In the genomic region with DNA sequence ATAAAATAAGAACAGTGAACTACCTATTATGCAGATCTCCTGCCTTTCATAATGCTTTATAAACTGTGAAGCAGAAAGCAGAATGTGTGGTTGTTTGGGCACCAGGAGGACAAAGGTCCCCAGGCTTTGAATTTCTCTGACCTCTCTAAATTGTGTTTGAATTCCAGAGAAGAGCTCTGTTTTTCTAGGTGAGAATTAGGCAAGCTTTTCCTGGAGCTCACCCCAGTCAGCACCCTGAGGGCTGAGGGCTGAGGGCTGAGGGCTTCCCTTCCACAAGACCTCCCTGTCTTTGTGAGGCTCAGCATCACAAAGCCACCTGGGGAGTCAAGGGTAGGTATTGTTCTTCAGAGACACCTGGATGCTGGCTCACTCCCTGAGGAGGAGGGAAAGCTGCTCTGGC, we compare ENCODE assay signal across 31 cellular contexts. TPM values are rescaled to one million over a fixed set of nuclear protein-coding genes. Genes with fewer than 3 reads are reported as not detected.
DNase-seq lines count a peak whose midpoint lies in the region; ATAC-seq and TF ChIP-seq lines count a peak whose summit lies in the region.
"Had no signal": no experiment of that assay in that cellular context is flagged by ENCODE, and none has a peak within 500 bp of the region (broad histone marks: within the 10 kb centered on the region; RNA-seq: fewer than 3 reads in every experiment).

No MANE protein-coding gene starts in this region.

- H3K27ac ChIP-seq in effector memory CD4-positive, alpha-beta T cell (ENCODE audit: insufficient read depth, low read length, poor library complexity, severe bottlenecking): no peak overlapping the region
- H3K27ac ChIP-seq: A549, foreskin keratinocyte, PC-9, testis had no signal

- no peaks in the 10 kb centered on the region for H3K27me3 Mint-ChIP-seq in nephron progenitor cell (ENCODE audit: low read depth, poor library complexity)
- H3K27me3 Mint-ChIP-seq: activated B cell treated with CpG ODN at 0.5 μM for 24 hours; activated CD4-positive, alpha-beta memory T cell treated with anti-CD3 and anti-CD28 coated beads, Interleukin-2, amount 10 ng/mL, durations not matched to agents 7 days and 5 days; activated naive CD8-positive, alpha-beta T cell treated with anti-CD3 and anti-CD28 coated beads, Interleukin-2, amount 50 U/mL, for 24 hours; B cell; naive B cell had no signal

- H3K4me3 ChIP-seq in effector memory CD4-positive, alpha-beta T cell (ENCODE audit: insufficient read depth, low read depth, low read length, poor library complexity, severe bottlenecking): no peak overlapping the region
- H3K4me3 ChIP-seq: A549, PC-9, testis had no signal

- peaks cover 32% of the 10 kb centered on the region for H3K4me1 Mint-ChIP-seq in nephron progenitor cell
- H3K4me1 Mint-ChIP-seq: activated B cell treated with CpG ODN at 0.5 μM for 24 hours, B cell, naive B cell had no signal

- ATAC-seq in Right ventricle myocardium superior (ENCODE audit: poor library complexity) (peak; percentile 7), left cardiac atrium (no peak), GM21723 (IDR thresholded peaks at IDR 0.05; ENCODE audit: unreplicated experiment) (no peak), HG03045 (IDR thresholded peaks at IDR 0.05; ENCODE audit: unreplicated experiment) (no peak)
- ATAC-seq: A549; activated naive CD8-positive, alpha-beta T cell treated with anti-CD3 and anti-CD28 coated beads, Interleukin-2, amount 50 U/mL, for 24 hours; esophagus mucosa; foreskin keratinocyte; stimulated activated effector memory CD8-positive, alpha-beta T cell treated with anti-CD3 and anti-CD28 coated beads, Interleukin-12 subunit alpha, Interleukin-12 subunit beta, amount 100 ng/mL, for 72 hours had no signal

- H3K4me3 Mint-ChIP-seq in nephron progenitor cell: no peak overlapping the region
- H3K4me3 Mint-ChIP-seq: activated B cell treated with CpG ODN at 0.5 μM for 24 hours; activated CD4-positive, alpha-beta memory T cell treated with anti-CD3 and anti-CD28 coated beads, Interleukin-2, amount 10 ng/mL, durations not matched to agents 7 days and 5 days; activated naive CD8-positive, alpha-beta T cell treated with anti-CD3 and anti-CD28 coated beads, Interleukin-2, amount 50 U/mL, for 24 hours; B cell; naive B cell; stimulated activated effector memory CD8-positive, alpha-beta T cell treated with anti-CD3 and anti-CD28 coated beads, Interleukin-12 subunit alpha, Interleukin-12 subunit beta, amount 100 ng/mL, for 72 hours had no signal

- no peaks in the 10 kb centered on the region for H3K9me3 ChIP-seq in effector memory CD4-positive, alpha-beta T cell (ENCODE audit: control insufficient read depth, low read length)
- H3K9me3 ChIP-seq: A549, Caco-2, testis had no signal

- TF ChIP-seq CTCF in nephron progenitor cell (IDR thresholded peaks at IDR 0.05): no peak

- H3K27me3 ChIP-seq in effector memory CD4-positive, alpha-beta T cell (replicated peaks; ENCODE audit: control insufficient read depth, insufficient read depth, low read length, poor library complexity, severe bottlenecking): no peaks in the 10 kb centered on the region
- H3K27me3 ChIP-seq: foreskin keratinocyte, testis had no signal

- no peaks in the 10 kb centered on the region for H3K9me3 Mint-ChIP-seq in nephron progenitor cell
- H3K9me3 Mint-ChIP-seq: activated B cell treated with CpG ODN at 0.5 μM for 24 hours; activated CD4-positive, alpha-beta memory T cell treated with anti-CD3 and anti-CD28 coated beads, Interleukin-2, amount 10 ng/mL, durations not matched to agents 7 days and 5 days; activated naive CD8-positive, alpha-beta T cell treated with anti-CD3 and anti-CD28 coated beads, Interleukin-2, amount 50 U/mL, for 24 hours; naive B cell; stimulated activated effector memory CD8-positive, alpha-beta T cell treated with anti-CD3 and anti-CD28 coated beads, Interleukin-12 subunit alpha, Interleukin-12 subunit beta, amount 100 ng/mL, for 72 hours had no signal

- intact Hi-C loops in Right ventricle myocardium superior (cut with DNase I) (no loop called here), left cardiac atrium (cut with DNase I) (no loop called here)

- DNase-seq in Right ventricle myocardium superior (no peak), left cardiac atrium (no peak), NCI-H146 treated with DMSO at 0.1 percent for 48 hours (lab: John Stamatoyannopoulos, UW; ENCODE audit: unreplicated experiment) (peak; percentile 67), iPS DF 4.7 (ENCODE audit: extremely low read depth, low spot score) (peak; percentile 80), nephron progenitor cell (no peak)
- DNase-seq in effector memory CD4-positive, alpha-beta T cell: no peak
- DNase-seq: activated B cell treated with CpG ODN at 0.5 μM for 24 hours; activated CD4-positive, alpha-beta memory T cell treated with anti-CD3 and anti-CD28 coated beads, Interleukin-2, amount 10 ng/mL, durations not matched to agents 7 days and 5 days; activated effector memory CD4-positive, alpha-beta T cell treated with anti-CD3 and anti-CD28 coated beads, Interleukin-2, amount 50 U/mL, for 16 hours; activated naive CD8-positive, alpha-beta T cell treated with anti-CD3 and anti-CD28 coated beads, Interleukin-2, amount 50 U/mL, for 24 hours; Caco-2; DMS79 treated with DMSO at 0.1 percent for 48 hours; effector CD8-positive, alpha-beta T cell; foreskin keratinocyte; hippocampal formation; Kasumi-1; MV-4-11; naive B cell; NCI-H187 treated with DMSO at 0.1 percent for 48 hours; NCI-H446; PC-9; SHP77 treated with DMSO at 0.1 percent for 48 hours; stimulated activated CD4-positive, alpha-beta T cell treated with anti-CD3 and anti-CD28 coated beads, Interleukin-2, amount 100 ng/mL, for 48 hours; T1000; testis had no signal

- H3K36me3 Mint-ChIP-seq in nephron progenitor cell (ENCODE audit: low read depth): peaks cover 12% of the 10 kb centered on the region
- H3K36me3 Mint-ChIP-seq: naive B cell; stimulated activated effector memory CD8-positive, alpha-beta T cell treated with anti-CD3 and anti-CD28 coated beads, Interleukin-12 subunit alpha, Interleukin-12 subunit beta, amount 100 ng/mL, for 72 hours had no signal

- no peaks in the 10 kb centered on the region for H3K4me1 ChIP-seq in effector memory CD4-positive, alpha-beta T cell (ENCODE audit: control insufficient read depth, insufficient read depth, low read length, poor library complexity, severe bottlenecking)
- H3K4me1 ChIP-seq: A549, foreskin keratinocyte, testis had no signal

- H3K36me3 ChIP-seq in effector memory CD4-positive, alpha-beta T cell (ENCODE audit: control insufficient read depth, insufficient read depth, low read length): no peaks in the 10 kb centered on the region

- H3K27ac Mint-ChIP-seq in nephron progenitor cell: peak overlapping the region; percentile 43
- H3K27ac Mint-ChIP-seq: activated B cell treated with CpG ODN at 0.5 μM for 24 hours; activated CD4-positive, alpha-beta memory T cell treated with anti-CD3 and anti-CD28 coated beads, Interleukin-2, amount 10 ng/mL, durations not matched to agents 7 days and 5 days; activated naive CD8-positive, alpha-beta T cell treated with anti-CD3 and anti-CD28 coated beads, Interleukin-2, amount 50 U/mL, for 24 hours; B cell; naive B cell; stimulated activated effector memory CD8-positive, alpha-beta T cell treated with anti-CD3 and anti-CD28 coated beads, Interleukin-12 subunit alpha, Interleukin-12 subunit beta, amount 100 ng/mL, for 72 hours had no signal

RNA-seq across cellular contexts. Expression of a gene that starts 45.5 kb away (rescaled TPM):
- total RNA-seq in Right ventricle myocardium superior (6.7 TPM), left cardiac atrium (1 to 10 TPM; 8.7 to 9.9 TPM)

Comparison
In these comparisons a context has a peak if more than half of its experiments do, and no peak if none do; other contexts are left out.
1. DNase-seq: peak in NCI-H146 treated with DMSO at 0.1 percent for 48 hours (single experiment) and iPS DF 4.7 (single experiment); none in Right ventricle myocardium superior (single experiment), left cardiac atrium (single experiment), nephron progenitor cell (single experiment) and effector memory CD4-positive, alpha-beta T cell (0 of 3).